8 cellular contexts compared by ENCODE assay signal in the genomic region with DNA sequence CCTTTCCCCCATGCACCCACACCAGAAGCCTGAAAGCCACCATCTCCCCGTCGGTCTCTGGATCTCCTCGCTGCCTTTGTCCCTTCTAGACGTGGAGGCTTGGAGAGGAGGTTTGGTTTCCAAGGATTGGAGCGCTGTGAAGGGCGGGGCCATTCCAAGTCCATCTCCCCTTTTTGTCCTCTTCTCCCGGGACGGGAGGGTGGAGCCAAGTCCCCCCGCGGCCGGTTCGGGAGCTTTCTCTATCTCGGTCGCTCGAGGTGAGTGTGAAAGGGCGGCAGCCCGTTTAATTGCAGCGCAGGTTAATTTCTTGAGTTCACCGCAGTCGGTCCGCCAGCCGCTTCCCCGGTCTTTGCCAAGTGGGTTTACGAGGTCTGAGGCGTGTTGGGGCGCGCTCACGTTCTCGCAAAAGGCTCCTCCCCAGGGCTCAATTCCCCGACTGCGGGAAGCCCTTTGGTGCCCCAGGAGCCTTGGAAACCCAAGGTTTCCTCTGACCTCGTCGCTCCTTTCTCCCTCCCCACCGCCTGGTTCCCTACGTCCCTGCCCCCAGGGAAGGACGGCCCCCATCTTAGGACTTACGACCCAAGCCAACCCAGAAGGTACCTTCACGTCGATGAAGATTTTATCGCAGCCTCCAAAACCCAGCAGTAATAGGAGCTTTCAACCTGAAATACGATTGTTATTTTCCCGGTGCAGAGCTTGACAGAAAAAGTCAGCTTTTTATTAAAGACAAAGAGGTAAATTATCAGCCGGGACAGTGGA. TPM values are rescaled to one million over a fixed set of nuclear protein-coding genes. Genes with fewer than 3 reads are reported as not detected.
DNase-seq lines count a peak whose midpoint lies in the region; ATAC-seq and TF ChIP-seq lines count a peak whose summit lies in the region.

No MANE protein-coding gene starts in this region.

- H3K4me3 Mint-ChIP-seq in natural killer cell treated with Interleukin-12 subunit alpha and Interleukin-12 subunit beta and Interleukin-15 and Interleukin-18, amount 100 ng/mL, for 72 hours, result peak overlapping the region; percentile 60

- no peak for ATAC-seq in natural killer cell treated with Interleukin-12 subunit alpha and Interleukin-12 subunit beta and Interleukin-15 and Interleukin-18, amount 100 ng/mL, for 72 hours
- ATAC-seq in GM19395 (IDR thresholded peaks at IDR 0.05; ENCODE audit: unreplicated experiment), result no peak

- H3K27ac Mint-ChIP-seq in natural killer cell treated with Interleukin-12 subunit alpha and Interleukin-12 subunit beta and Interleukin-15 and Interleukin-18, amount 100 ng/mL, for 72 hours, result no peak overlapping the region

- no peaks in the 10 kb centered on the region for H3K9me3 Mint-ChIP-seq in natural killer cell treated with Interleukin-12 subunit alpha and Interleukin-12 subunit beta and Interleukin-15 and Interleukin-18, amount 100 ng/mL, for 72 hours

- peak overlapping the region; percentile 85 for H3K27ac ChIP-seq in epithelial cell of prostate

- H3K4me1 Mint-ChIP-seq in natural killer cell treated with Interleukin-12 subunit alpha and Interleukin-12 subunit beta and Interleukin-15 and Interleukin-18, amount 100 ng/mL, for 72 hours (ENCODE audit: low read depth in 2 of 2), result peaks cover 26 to 37% of the 10 kb centered on the region in 2 donors

- peaks cover 19% of the 10 kb centered on the region for H3K36me3 Mint-ChIP-seq in natural killer cell treated with Interleukin-12 subunit alpha and Interleukin-12 subunit beta and Interleukin-15 and Interleukin-18, amount 100 ng/mL, for 72 hours

- peak overlapping the region; percentile 93 for H3K4me3 ChIP-seq in AG10803 (ENCODE audit: low read length)

- DNase-seq in AG10803 (ENCODE audit: low read depth), result no peak
- peak; percentile 57 for DNase-seq in NCI-H1105 treated with DMSO at 0.1 percent for 48 hours (lab: John Stamatoyannopoulos, UW)
- peak; percentile 48 for DNase-seq in epithelial cell of prostate (ENCODE audit: low read depth, low spot score)
- no peak for DNase-seq in natural killer cell treated with Interleukin-12 subunit alpha and Interleukin-12 subunit beta and Interleukin-15 and Interleukin-18, amount 100 ng/mL, for 72 hours (ENCODE audit: low spot score)
- no peak for DNase-seq in NCI-H774 (lab: John Stamatoyannopoulos, UW)
- no peak for DNase-seq in GF-D8 (lab: John Stamatoyannopoulos, UW)
- DNase-seq in AG08395 (ENCODE audit: low spot score), result no peak

- no peak for TF ChIP-seq CTCF in AG10803 (conservative IDR thresholded peaks at IDR 0.05; ENCODE audit: low read length)

- H3K27me3 Mint-ChIP-seq in natural killer cell treated with Interleukin-12 subunit alpha and Interleukin-12 subunit beta and Interleukin-15 and Interleukin-18, amount 100 ng/mL, for 72 hours, result peaks cover 53 to 67% of the 10 kb centered on the region in 2 donors

RNA-seq across cellular contexts. Expression of a gene that starts 2.8 kb away (rescaled TPM):
- total RNA-seq in natural killer cell treated with Interleukin-12 subunit alpha and Interleukin-12 subunit beta and Interleukin-15 and Interleukin-18, amount 100 ng/mL, for 72 hours, result under 1 TPM in 1 of 2 donors, not detected in 1; 0.31 TPM

Comparison
In these comparisons a context has a peak if more than half of its experiments do, and no peak if none do; other contexts are left out.
1. DNase-seq: peak in NCI-H1105 treated with DMSO at 0.1 percent for 48 hours (single experiment) and epithelial cell of prostate (single experiment); none in AG10803 (single experiment), natural killer cell treated with Interleukin-12 subunit alpha and Interleukin-12 subunit beta and Interleukin-15 and Interleukin-18, amount 100 ng/mL, for 72 hours (single experiment), NCI-H774 (single experiment), GF-D8 (single experiment) and AG08395 (single experiment).